In the genomic region with DNA sequence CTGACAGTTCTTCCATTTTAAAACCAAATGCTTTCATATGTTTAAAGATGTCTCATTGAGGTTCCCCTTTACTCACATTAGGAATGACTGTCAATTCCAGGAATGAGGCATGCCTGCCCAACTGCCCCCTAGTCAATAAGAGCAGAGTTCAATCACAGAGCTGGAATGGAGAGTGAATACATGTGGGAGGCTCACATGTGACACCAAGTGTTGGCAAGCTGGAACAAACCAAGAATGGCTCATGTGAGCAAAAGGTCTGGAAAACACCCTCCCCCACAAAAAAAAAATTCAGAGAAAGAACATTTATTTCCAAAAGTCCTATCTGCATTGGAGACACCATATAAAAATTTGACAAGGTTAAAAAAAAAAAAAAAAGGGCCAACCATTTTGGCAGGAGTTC, we compare ENCODE assay signal across 8 cellular contexts. TPM values are rescaled to one million over a fixed set of nuclear protein-coding genes. Genes with fewer than 3 reads are reported as not detected.
DNase-seq lines count a peak whose midpoint lies in the region; ATAC-seq and TF ChIP-seq lines count a peak whose summit lies in the region.

No MANE protein-coding gene starts in this region.

- DNase-seq in activated CD8-positive, alpha-beta memory T cell treated with anti-CD3 and anti-CD28 coated beads, Interleukin-2, amount 10 ng/mL, durations not matched to agents 7 days and 5 days: no peak
- no peak for DNase-seq in activated CD8-positive, alpha-beta memory T cell treated with anti-CD3 and anti-CD28 coated beads, Interleukin-2, amount 50 U/mL, for 4 hours
- DNase-seq in PC-3: peak; percentile 91
- DNase-seq in Peyer's patch: no peak
- no peak for DNase-seq in RWPE1 (ENCODE audit: low spot score)

- H3K4me1 ChIP-seq in PC-3 (ENCODE audit: insufficient read depth, low read length): peaks cover 28% of the 10 kb centered on the region
- H3K4me1 ChIP-seq in muscle layer of duodenum (ENCODE audit: control insufficient read depth in 1 of 2, insufficient read depth in 2 of 2, low read length in 2 of 2): peaks cover 4 to 23% of the 10 kb centered on the region in 2 donors
- peaks cover 0 to 31% (median 2%) of the 10 kb centered on the region in 4 donors for H3K4me1 ChIP-seq in Peyer's patch

- TF ChIP-seq POLR2A in Peyer's patch (IDR thresholded peaks at IDR 0.05): no peak

- H3K4me3 Mint-ChIP-seq in activated CD8-positive, alpha-beta memory T cell treated with anti-CD3 and anti-CD28 coated beads, Interleukin-2, amount 10 ng/mL, durations not matched to agents 7 days and 5 days: no peak overlapping the region
- peak overlapping the region; percentile 70 for H3K4me3 Mint-ChIP-seq in dendritic cell treated with granulocyte-macrophage colony-stimulating factor and Interleukin-4, amounts not matched to agents 40 ng/mL and 50 ng/mL, for 4 days

- no peaks in the 10 kb centered on the region for H3K27me3 Mint-ChIP-seq in activated CD8-positive, alpha-beta memory T cell treated with anti-CD3 and anti-CD28 coated beads, Interleukin-2, amount 10 ng/mL, durations not matched to agents 7 days and 5 days
- no peaks in the 10 kb centered on the region for H3K27me3 Mint-ChIP-seq in dendritic cell treated with granulocyte-macrophage colony-stimulating factor and Interleukin-4, amounts not matched to agents 40 ng/mL and 50 ng/mL, for 4 days

- H3K27ac ChIP-seq in PC-3 (ENCODE audit: low read length) (peak overlapping the region; percentile 42), muscle layer of duodenum (ENCODE audit: low read length) (peak overlapping the region; percentile 40), Peyer's patch (no peak overlapping the region), RWPE1 (no peak overlapping the region)

- H3K36me3 ChIP-seq in PC-3 (ENCODE audit: low read depth, low read length) (peaks cover 32% of the 10 kb centered on the region), muscle layer of duodenum (ENCODE audit: control insufficient read depth in 1 of 2, insufficient read depth in 2 of 2, low read length in 2 of 2) (peaks cover 27 to 30% of the 10 kb centered on the region in 2 donors), Peyer's patch (peaks cover 0 to 28% (median 0%) of the 10 kb centered on the region in 3 donors)

- POLR2A ChIA-PET in PC-3 (lab: Charles Lee; ENCODE audit: unreplicated experiment) (interaction anchor here (0.5 kb wide), 1 partner anchor 45 kb away, joined by 5 read pairs; no protein-coding TSS in a partner anchor), RWPE1 (lab: Yijun Ruan, JAX; ENCODE audit: low non-redundant PET) (no interaction called here)

- peaks cover 6% of the 10 kb centered on the region for H4K20me1 ChIP-seq in PC-3 (ENCODE audit: low read length)

- peak overlapping the region; percentile 29 for H3K4me2 ChIP-seq in PC-3 (ENCODE audit: low read length)

- H3K27ac Mint-ChIP-seq in activated CD8-positive, alpha-beta memory T cell treated with anti-CD3 and anti-CD28 coated beads, Interleukin-2, amount 10 ng/mL, durations not matched to agents 7 days and 5 days: peak overlapping the region; percentile 65
- H3K27ac Mint-ChIP-seq in dendritic cell treated with granulocyte-macrophage colony-stimulating factor and Interleukin-4, amounts not matched to agents 40 ng/mL and 50 ng/mL, for 4 days: peak overlapping the region; percentile 97

- peaks cover 43% of the 10 kb centered on the region for H3K36me3 Mint-ChIP-seq in activated CD8-positive, alpha-beta memory T cell treated with anti-CD3 and anti-CD28 coated beads, Interleukin-2, amount 10 ng/mL, durations not matched to agents 7 days and 5 days
- peaks cover 65% of the 10 kb centered on the region for H3K36me3 Mint-ChIP-seq in dendritic cell treated with granulocyte-macrophage colony-stimulating factor and Interleukin-4, amounts not matched to agents 40 ng/mL and 50 ng/mL, for 4 days (ENCODE audit: low read depth)

- H3K9ac ChIP-seq in PC-3 (ENCODE audit: low read length): peak overlapping the region; percentile 2; the same call in 1 of the 2 replicates

- H3K9me3 Mint-ChIP-seq in activated CD8-positive, alpha-beta memory T cell treated with anti-CD3 and anti-CD28 coated beads, Interleukin-2, amount 10 ng/mL, durations not matched to agents 7 days and 5 days (ENCODE audit: low read depth): no peaks in the 10 kb centered on the region
- H3K9me3 Mint-ChIP-seq in dendritic cell treated with granulocyte-macrophage colony-stimulating factor and Interleukin-4, amounts not matched to agents 40 ng/mL and 50 ng/mL, for 4 days: no peaks in the 10 kb centered on the region

- no peaks in the 10 kb centered on the region for H3F3A ChIP-seq in PC-3 (ENCODE audit: low read length, unreplicated experiment)

- peak; percentile 56 for TF ChIP-seq CTCF in PC-3 (conservative IDR thresholded peaks at IDR 0.05; ENCODE audit: low read depth, low read length)
- TF ChIP-seq CTCF in Peyer's patch (IDR thresholded peaks at IDR 0.05): no peak
- no peak; the same call in 1 of the 2 replicates for TF ChIP-seq CTCF in RWPE1 (conservative IDR thresholded peaks at IDR 0.05; ENCODE audit: low read depth)

- no peaks in the 10 kb centered on the region for H3K9me2 ChIP-seq in PC-3 (replicated peaks; ENCODE audit: low read length)

- H3K9me3 ChIP-seq in PC-3 (ENCODE audit: low read length) (no peaks in the 10 kb centered on the region), muscle layer of duodenum (ENCODE audit: control insufficient read depth in 1 of 2, low read length in 2 of 2) (no peaks in the 10 kb centered on the region), Peyer's patch (no peaks in the 10 kb centered on the region)

- CTCF ChIA-PET in activated CD8-positive, alpha-beta memory T cell treated with anti-CD3 and anti-CD28 coated beads, Interleukin-2, amount 10 ng/mL, durations not matched to agents 7 days and 5 days (lab: Charles Lee): interaction anchor here (0.6 to 1.0 kb wide), 2 partner anchors 129 to 135 kb away, joined by 3 to 4 read pairs; no protein-coding TSS in a partner anchor
- CTCF ChIA-PET in PC-3 (lab: Charles Lee): no interaction called here
- CTCF ChIA-PET in RWPE1 (lab: Yijun Ruan, JAX): no interaction called here

- no peak overlapping the region for H3K4me3 ChIP-seq in PC-3 (ENCODE audit: low read length)
- H3K4me3 ChIP-seq in muscle layer of duodenum (ENCODE audit: low read depth in 1 of 2, low read length in 2 of 2): no peak overlapping the region
- no peak overlapping the region for H3K4me3 ChIP-seq in Peyer's patch

- peaks cover 77% of the 10 kb centered on the region for H3K79me2 ChIP-seq in PC-3 (ENCODE audit: low read length)

- H3K27me3 ChIP-seq in PC-3 (ENCODE audit: low read length) (no peaks in the 10 kb centered on the region), muscle layer of duodenum (ENCODE audit: low read depth, low read length) (no peaks in the 10 kb centered on the region), Peyer's patch (no peaks in the 10 kb centered on the region)

- intact Hi-C loops in PC-3 (cut with micrococcal nuclease): loop anchor here (10.0 kb wide), 1 partner anchor 147 kb away; a partner anchor contains a TSS
- intact Hi-C loops in dendritic cell treated with granulocyte-macrophage colony-stimulating factor and Interleukin-4, amounts not matched to agents 40 ng/mL and 50 ng/mL, for 4 days (cut with micrococcal nuclease): no loop called here

- no TSS peak for BruUV-seq in PC-3 (replicated peaks; lab: Mats Ljungman, UMichigan)

- H2AFZ ChIP-seq in PC-3 (ENCODE audit: low read length): no peak overlapping the region

- peaks cover 62% of the 10 kb centered on the region for H3K4me1 Mint-ChIP-seq in activated CD8-positive, alpha-beta memory T cell treated with anti-CD3 and anti-CD28 coated beads, Interleukin-2, amount 10 ng/mL, durations not matched to agents 7 days and 5 days
- peaks cover 52% of the 10 kb centered on the region for H3K4me1 Mint-ChIP-seq in dendritic cell treated with granulocyte-macrophage colony-stimulating factor and Interleukin-4, amounts not matched to agents 40 ng/mL and 50 ng/mL, for 4 days (ENCODE audit: low read depth)

- no peak for ATAC-seq in activated CD8-positive, alpha-beta memory T cell treated with anti-CD3 and anti-CD28 coated beads, Interleukin-2, amount 10 ng/mL, durations not matched to agents 7 days and 5 days
- ATAC-seq in PC-3 (peak; percentile 17; the same call in 1 of the 2 replicates), GM18502 (IDR thresholded peaks at IDR 0.05; ENCODE audit: poor library complexity, unreplicated experiment) (no peak)

RNA-seq across cellular contexts. Expression of a gene that starts 3.7 kb away (rescaled TPM):
- total RNA-seq in activated CD8-positive, alpha-beta memory T cell treated with anti-CD3 and anti-CD28 coated beads, Interleukin-2, amount 10 ng/mL, durations not matched to agents 7 days and 5 days: 10 to 100 TPM; 69.7 to 73.3 TPM
- 59.7 and 67.8 TPM in 2 replicates for total RNA-seq in PC-3 (2014; rRNA removed)
- 100 to 1,000 TPM in 1 of 4 donors, 10 to 100 TPM in 3; 68.1 to 120 (median 82.1) TPM for total RNA-seq in Peyer's patch

RNA-seq across cellular contexts. Expression of a gene that starts 3.8 kb away (rescaled TPM):
- 100 to 1,000 TPM in 1 of 2 experiments, 10 to 100 TPM in 1; 86.8 to 116 TPM for total RNA-seq in activated CD8-positive, alpha-beta memory T cell treated with anti-CD3 and anti-CD28 coated beads, Interleukin-2, amount 10 ng/mL, durations not matched to agents 7 days and 5 days
- total RNA-seq in PC-3 (2014; rRNA removed): 219 TPM in 2 replicates
- 100 to 1,000 TPM in 1 of 4 donors, 10 to 100 TPM in 3; 21.5 to 249 (median 48.6) TPM for total RNA-seq in Peyer's patch

RNA-seq across cellular contexts. Expression of a gene that starts 23.6 kb away (rescaled TPM):
- total RNA-seq in activated CD8-positive, alpha-beta memory T cell treated with anti-CD3 and anti-CD28 coated beads, Interleukin-2, amount 10 ng/mL, durations not matched to agents 7 days and 5 days: 10 to 100 TPM; 37.0 to 46.3 TPM
- total RNA-seq in PC-3 (2014; rRNA removed): 53.6 and 70.2 TPM in 2 replicates
- 10 to 100 TPM; 25.6 to 31.2 (median 30.3) TPM for total RNA-seq in Peyer's patch

RNA-seq across cellular contexts. Expression of a gene that starts 23.9 kb away (rescaled TPM):
- total RNA-seq in activated CD8-positive, alpha-beta memory T cell treated with anti-CD3 and anti-CD28 coated beads, Interleukin-2, amount 10 ng/mL, durations not matched to agents 7 days and 5 days: 100 to 1,000 TPM in 1 of 2 experiments, 10 to 100 TPM in 1; 87.3 to 106 TPM
- total RNA-seq in PC-3 (2014; rRNA removed) (114 and 133 TPM in 2 replicates), Peyer's patch (100 to 1,000 TPM in 1 of 4 donors, 10 to 100 TPM in 3; 33.8 to 123 (median 65.3) TPM)

Comparison
In these comparisons a context has a peak if more than half of its experiments do, and no peak if none do; other contexts are left out.
1. H3K27ac ChIP-seq: peak in PC-3 (single experiment) and muscle layer of duodenum (single experiment); none in Peyer's patch (0 of 4) and RWPE1 (single experiment).